Comparison of ENCODE assay signal across 8 cellular contexts in genomic region chr19:46990998-46991676, GRCh38. TPM values are rescaled to one million over a fixed set of nuclear protein-coding genes. Genes with fewer than 3 reads are reported as not detected.
DNase-seq lines count a peak whose midpoint lies in the region; ATAC-seq and TF ChIP-seq lines count a peak whose summit lies in the region.

No MANE protein-coding gene starts in this region.

- no peak for TF ChIP-seq POLR2A in transverse colon (IDR thresholded peaks at IDR 0.05)

- H3K9me3 Mint-ChIP-seq in activated naive CD4-positive, alpha-beta T cell treated with anti-CD3 and anti-CD28 coated beads, Interleukin-2, amount 50 U/mL, for 72 hours = no peaks in the 10 kb centered on the region

- peak; percentile 16 for DNase-seq in DMS114 treated with DMSO at 0.1 percent for 48 hours (lab: John Stamatoyannopoulos, UW; ENCODE audit: unreplicated experiment)
- DNase-seq in SK-N-MC (ENCODE audit: low read depth, low spot score) = peak; percentile 80
- DNase-seq in activated naive CD4-positive, alpha-beta T cell treated with anti-CD3 and anti-CD28 coated beads, Interleukin-2, amount 50 U/mL, for 72 hours (ENCODE audit: low spot score in 2 of 2) = peak; percentile 64 to 66
- peak; percentile 77 to 96 (median 90) for DNase-seq in head of caudate nucleus
- DNase-seq in transverse colon = peak; percentile 86

- H4K20me1 ChIP-seq in Loucy (ENCODE audit: insufficient read depth, low read length, poor library complexity, severe bottlenecking) = peaks cover 3% of the 10 kb centered on the region

- intact Hi-C loops in head of caudate nucleus (cut with DNase I) (loop anchor here (1.0 to 10.0 kb wide), 2 partner anchors 66 to 135 kb away; no protein-coding TSS in a partner anchor), transverse colon (cut with DNase I; ENCODE audit: low total_unique reads) (loop anchor here (2.0 to 5.0 kb wide), 2 partner anchors 134 to 234 kb away; no protein-coding TSS in a partner anchor)

- H3K9ac ChIP-seq in Loucy (ENCODE audit: low read depth, low read length, poor library complexity, severe bottlenecking) (no peak overlapping the region), SK-N-MC (ENCODE audit: insufficient read length) (peak overlapping the region; percentile 24), parathyroid adenoma (no peak overlapping the region)

- no peaks in the 10 kb centered on the region for H3F3A ChIP-seq in Loucy (ENCODE audit: low read depth)

- ATAC-seq in activated naive CD4-positive, alpha-beta T cell treated with anti-CD3 and anti-CD28 coated beads, Interleukin-2, amount 50 U/mL, for 72 hours = peak; percentile 64
- no peak for ATAC-seq in HG02973 (IDR thresholded peaks at IDR 0.05; ENCODE audit: unreplicated experiment)

- H3K27ac ChIP-seq in SK-N-MC (peak overlapping the region; percentile 79), parathyroid adenoma (peak overlapping the region; percentile 61), transverse colon (peak overlapping the region; percentile 34 to 55 (median 45))

- no peaks in the 10 kb centered on the region for H3K27me3 ChIP-seq in Loucy (ENCODE audit: insufficient read depth, low read length, poor library complexity, severe bottlenecking)
- no peaks in the 10 kb centered on the region for H3K27me3 ChIP-seq in parathyroid adenoma (ENCODE audit: control insufficient read depth, insufficient read depth, low read length)
- no peaks in the 10 kb centered on the region for H3K27me3 ChIP-seq in transverse colon

- H3K9me3 ChIP-seq in Loucy (ENCODE audit: insufficient read depth, low read depth, low read length) = no peaks in the 10 kb centered on the region
- H3K9me3 ChIP-seq in SK-N-MC (ENCODE audit: low read depth, low read length) = no peaks in the 10 kb centered on the region
- H3K9me3 ChIP-seq in parathyroid adenoma (ENCODE audit: control insufficient read depth, low read length) = no peaks in the 10 kb centered on the region
- no peaks in the 10 kb centered on the region for H3K9me3 ChIP-seq in transverse colon

- no peak overlapping the region for H3K4me3 ChIP-seq in Loucy (ENCODE audit: low read length, poor library complexity, severe bottlenecking)
- peak overlapping the region; percentile 52 for H3K4me3 ChIP-seq in SK-N-MC
- H3K4me3 ChIP-seq in parathyroid adenoma (ENCODE audit: low read depth, low read length) = no peak overlapping the region
- H3K4me3 ChIP-seq in transverse colon = no peak overlapping the region

- H2AFZ ChIP-seq in Loucy (ENCODE audit: low read length) (no peak overlapping the region), parathyroid adenoma (no peak overlapping the region)

- H3K4me2 ChIP-seq in Loucy (ENCODE audit: low read depth, low read length, poor library complexity, severe bottlenecking) = no peak overlapping the region
- H3K4me2 ChIP-seq in parathyroid adenoma (ENCODE audit: low read length) = no peak overlapping the region

- WGBS in transverse colon (ENCODE audit: low coverage in 1 of 2), 2 donors = 10 to 14% methylated on average over 2 to 19 of the region's 19 CpGs

- TF ChIP-seq CTCF in Loucy (conservative IDR thresholded peaks at IDR 0.05; ENCODE audit: low read length) (peak; percentile 92), parathyroid adenoma (IDR thresholded peaks at IDR 0.05) (peak; percentile 89), transverse colon (IDR thresholded peaks at IDR 0.05) (peak; percentile 72 to 87 (median 86))

- H3K36me3 Mint-ChIP-seq in activated naive CD4-positive, alpha-beta T cell treated with anti-CD3 and anti-CD28 coated beads, Interleukin-2, amount 50 U/mL, for 72 hours = no peaks in the 10 kb centered on the region

- in situ Hi-C loops in transverse colon (cut with MboI; ENCODE audit: low pct_ligation_motif_present in 1 of 4, low pct_unique_long_range_greater_than_20kb in 1 of 4, low sequenced_read_pairs in 3 of 4) = loop anchor here in 3 of 4 donors (5.0 to 25.0 kb wide), 4 partner anchors 129 to 229 kb away; partner anchors contain the start of genes AP2S1 (in 1 of the 3) and ARHGAP35 (in 1 of the 3)

- TF ChIP-seq EP300 in transverse colon (IDR thresholded peaks at IDR 0.05; ENCODE audit: low read depth) = no peak

- peak overlapping the region in 1 of 2 donors; percentile 66 for H3K27ac Mint-ChIP-seq in activated naive CD4-positive, alpha-beta T cell treated with anti-CD3 and anti-CD28 coated beads, Interleukin-2, amount 50 U/mL, for 72 hours

- H3K79me2 ChIP-seq in Loucy (ENCODE audit: insufficient read depth, low read length) (no peaks in the 10 kb centered on the region), parathyroid adenoma (peaks cover 45% of the 10 kb centered on the region)

- H3K36me3 ChIP-seq in Loucy (ENCODE audit: insufficient read depth, low read length) (peaks cover 71% of the 10 kb centered on the region; the same call in 1 of the 2 replicates), SK-N-MC (ENCODE audit: insufficient read depth, low read length) (peaks cover 35% of the 10 kb centered on the region; the same call in 1 of the 2 replicates), parathyroid adenoma (ENCODE audit: control insufficient read depth, insufficient read depth, low read length) (no peaks in the 10 kb centered on the region), transverse colon (peaks cover 0 to 15% (median 3%) of the 10 kb centered on the region in 4 donors)

- H3K9me2 ChIP-seq in Loucy (replicated peaks; ENCODE audit: low read depth, low read length) = no peaks in the 10 kb centered on the region

- no peaks in the 10 kb centered on the region for H3K4me1 ChIP-seq in Loucy (ENCODE audit: insufficient read depth, low read length, poor library complexity, severe bottlenecking)
- peaks cover 8% of the 10 kb centered on the region for H3K4me1 ChIP-seq in parathyroid adenoma
- peaks cover 0 to 12% (median 2%) of the 10 kb centered on the region in 4 donors for H3K4me1 ChIP-seq in transverse colon

RNA-seq across cellular contexts. Expression of gene NPAS1, which starts 28.5 kb away (rescaled TPM):
- under 1 TPM in 1 of 2 donors, not detected in 1; 0.58 TPM for total RNA-seq in activated naive CD4-positive, alpha-beta T cell treated with anti-CD3 and anti-CD28 coated beads, Interleukin-2, amount 50 U/mL, for 72 hours
- under 1 TPM in 2 of 4 donors, not detected in 2; 0.55 to 0.79 TPM for total RNA-seq in transverse colon

RNA-seq across cellular contexts. Expression of gene TMEM160, which starts 57.3 kb away (rescaled TPM):
- 10 to 100 TPM; 41.4 to 51.0 TPM for total RNA-seq in activated naive CD4-positive, alpha-beta T cell treated with anti-CD3 and anti-CD28 coated beads, Interleukin-2, amount 50 U/mL, for 72 hours
- total RNA-seq in transverse colon = 10 to 100 TPM in 3 of 4 donors, 1 to 10 TPM in 1; 8.0 to 48.7 (median 32.5) TPM

Comparison
In these comparisons a context has a peak if more than half of its experiments do, and no peak if none do; other contexts are left out.
1. DNase-seq: peak in every context shown above with its lines; median percentile 90 in head of caudate nucleus; 86 in transverse colon; 80 in SK-N-MC; 65 in activated naive CD4-positive, alpha-beta T cell treated with anti-CD3 and anti-CD28 coated beads, Interleukin-2, amount 50 U/mL, for 72 hours; 16 in DMS114 treated with DMSO at 0.1 percent for 48 hours.